ENCODE assay signal across 15 cellular contexts in the genomic region with DNA sequence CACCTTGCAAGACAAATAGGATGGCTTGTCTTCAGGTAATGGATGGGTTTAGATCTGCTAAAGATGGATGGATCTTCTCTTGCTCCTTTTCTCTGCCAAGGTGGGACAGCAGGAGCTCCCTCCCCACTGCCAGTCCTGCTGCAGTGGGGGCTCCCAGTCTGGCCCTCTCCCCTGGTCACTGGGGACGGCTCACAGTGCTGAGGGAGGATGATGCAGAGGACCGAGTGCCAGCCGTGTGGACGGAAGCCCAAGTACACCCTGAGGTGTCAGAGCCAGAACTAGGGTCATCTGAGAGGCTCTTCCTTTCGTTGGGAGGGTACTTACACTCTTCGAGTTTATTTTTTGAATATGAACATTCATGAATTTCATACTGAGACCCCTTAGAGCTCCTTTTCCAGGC. TPM values are rescaled to one million over a fixed set of nuclear protein-coding genes. Genes with fewer than 3 reads are reported as not detected.
DNase-seq lines count a peak whose midpoint lies in the region; ATAC-seq and TF ChIP-seq lines count a peak whose summit lies in the region.
"Had no signal": no experiment of that assay in that cellular context is flagged by ENCODE, and none has a peak within 500 bp of the region (broad histone marks: within the 10 kb centered on the region; RNA-seq: fewer than 3 reads in every experiment).

No MANE protein-coding gene starts in this region.

- CTCF ChIA-PET in activated CD8-positive, alpha-beta T cell treated with anti-CD3 and anti-CD28 coated beads for 36 hours (lab: Charles Lee): interaction anchor here (1.3 to 10.9 kb wide), 3 partner anchors 21 to 92 kb away, joined by 3 to 83 read pairs (median 6); no protein-coding TSS in a partner anchor

- H2AK5ac ChIP-seq in H9 (ENCODE audit: insufficient read length, low read length): no peak overlapping the region

- no peaks in the 10 kb centered on the region for H3K79me1 ChIP-seq in H9 (ENCODE audit: insufficient read depth, low read depth, low read length, poor library complexity, severe bottlenecking)

- no peaks in the 10 kb centered on the region for H3K27me3 Mint-ChIP-seq in activated CD8-positive, alpha-beta T cell treated with anti-CD3 and anti-CD28 coated beads for 36 hours
- H3K27me3 Mint-ChIP-seq in naive B cell (no peaks in the 10 kb centered on the region), type B pancreatic cell (peaks cover 3% of the 10 kb centered on the region), H9 (ENCODE audit: low read depth) (peaks cover 12% of the 10 kb centered on the region)

- H3K27me3 ChIP-seq in right atrium auricular region (no peaks in the 10 kb centered on the region), H9 (ENCODE audit: insufficient read depth, low read length) (no peaks in the 10 kb centered on the region)

- H4K91ac ChIP-seq in H9 (ENCODE audit: insufficient read length, low read depth, low read length): no peak overlapping the region

- DNase-seq in right atrium auricular region (ENCODE audit: low spot score): no peak
- DNase-seq in Right ventricle myocardium inferior (ENCODE audit: missing footprints): no peak
- no peak for DNase-seq in activated CD8-positive, alpha-beta T cell treated with anti-CD3 and anti-CD28 coated beads for 36 hours
- DNase-seq in naive B cell: no peak
- no peak for DNase-seq in type B pancreatic cell (ENCODE audit: extremely low spot score, unreplicated experiment)
- no peak for DNase-seq in H9
- DNase-seq in NCI-H446 (lab: John Stamatoyannopoulos, UW): no peak
- DNase-seq: activated CD4-positive, alpha-beta T cell treated with anti-CD3 and anti-CD28 coated beads for 4 hours; activated naive CD4-positive, alpha-beta T cell treated with Interleukin-2 at 50 U/mL for 16 hours; mucosa of descending colon; NCI-H1105; NCI-H2227 treated with DMSO at 0.1 percent for 48 hours; PC-3; SW 1271 had no signal

- H2BK120ac ChIP-seq in H9 (ENCODE audit: low read depth, low read length, poor library complexity, severe bottlenecking): no peak overlapping the region

- H3K18ac ChIP-seq in H9 (ENCODE audit: insufficient read length, low read depth, low read length): no peak overlapping the region

- no peak overlapping the region for H2AFZ ChIP-seq in H9 (ENCODE audit: low read length)

- H4K5ac ChIP-seq in H9 (ENCODE audit: insufficient read length, low read depth, low read length): no peak overlapping the region

- H3K27ac ChIP-seq in right atrium auricular region: peak overlapping the region; percentile 12 to 30
- no peak overlapping the region for H3K27ac ChIP-seq in H9 (ENCODE audit: insufficient read length, low read depth, low read length)

- H3K4me1 Mint-ChIP-seq in activated CD8-positive, alpha-beta T cell treated with anti-CD3 and anti-CD28 coated beads for 36 hours (ENCODE audit: low read depth): peaks cover 85% of the 10 kb centered on the region
- H3K4me1 Mint-ChIP-seq in naive B cell (peaks cover 79 to 97% (median 90%) of the 10 kb centered on the region in 3 donors), type B pancreatic cell (ENCODE audit: unreplicated experiment) (peaks cover 17% of the 10 kb centered on the region), H9 (peaks cover 14 to 19% of the 10 kb centered on the region in 2 experiments)

- peak overlapping the region; percentile 73 for H3K27ac Mint-ChIP-seq in activated CD8-positive, alpha-beta T cell treated with anti-CD3 and anti-CD28 coated beads for 36 hours
- H3K27ac Mint-ChIP-seq in naive B cell (peak overlapping the region; percentile 80 to 99 (median 92)), type B pancreatic cell (peak overlapping the region; percentile 25), H9 (no peak overlapping the region)

- no peak overlapping the region for H3K56ac ChIP-seq in H9 (ENCODE audit: insufficient read length, low read depth, low read length)

- peaks cover 10% of the 10 kb centered on the region for H3K36me3 ChIP-seq in right atrium auricular region

- no peaks in the 10 kb centered on the region for H3K9me3 Mint-ChIP-seq in activated CD8-positive, alpha-beta T cell treated with anti-CD3 and anti-CD28 coated beads for 36 hours
- no peaks in the 10 kb centered on the region for H3K9me3 Mint-ChIP-seq in naive B cell
- H3K9me3 Mint-ChIP-seq in type B pancreatic cell: no peaks in the 10 kb centered on the region
- no peaks in the 10 kb centered on the region for H3K9me3 Mint-ChIP-seq in H9

- no peak overlapping the region for H3K14ac ChIP-seq in H9 (ENCODE audit: insufficient read depth, low read length)

- peaks cover 0 to 93% of the 10 kb centered on the region in 2 donors for H3K4me1 ChIP-seq in right atrium auricular region
- peaks cover 2% of the 10 kb centered on the region; the same call in 1 of the 2 replicates for H3K4me1 ChIP-seq in H9 (ENCODE audit: insufficient read depth, low read length)

- H2BK15ac ChIP-seq in H9 (ENCODE audit: low read depth, low read length): no peak overlapping the region

- peaks cover 59% of the 10 kb centered on the region for H3K36me3 Mint-ChIP-seq in activated CD8-positive, alpha-beta T cell treated with anti-CD3 and anti-CD28 coated beads for 36 hours (ENCODE audit: low read depth)
- H3K36me3 Mint-ChIP-seq in naive B cell: peaks cover 28 to 31% of the 10 kb centered on the region in 2 donors
- no peaks in the 10 kb centered on the region for H3K36me3 Mint-ChIP-seq in type B pancreatic cell
- peaks cover 0 to 2% (median 0%) of the 10 kb centered on the region in 3 experiments; a peak in 1 of 7 replicates for H3K36me3 Mint-ChIP-seq in H9 (ENCODE audit: insufficient read depth in 1 of 3, low read depth in 3 of 3)

- no peak overlapping the region for H2BK12ac ChIP-seq in H9 (ENCODE audit: insufficient read length, low read depth, low read length)

- no peaks in the 10 kb centered on the region for H3K23me2 ChIP-seq in H9 (ENCODE audit: insufficient read length, low read depth, low read length, poor library complexity, severe bottlenecking)

- H3K4me2 ChIP-seq in H9 (ENCODE audit: insufficient read depth, insufficient read length, low read length): no peak overlapping the region

- no peaks in the 10 kb centered on the region for H4K20me1 ChIP-seq in H9 (ENCODE audit: control insufficient read depth, insufficient read depth, insufficient read length)

- no CpG with 5 or more reads among the region's 6 CpGs for WGBS in H9 (ENCODE audit: extremely low coverage, insufficient read length, low lambda C conversion rate)

- H3K9me3 ChIP-seq in right atrium auricular region: no peaks in the 10 kb centered on the region
- no peaks in the 10 kb centered on the region for H3K9me3 ChIP-seq in H9 (ENCODE audit: control insufficient read depth, low read depth, low read length)
- H3K9me3 ChIP-seq: mucosa of descending colon had no signal

- no peak overlapping the region for H2BK20ac ChIP-seq in H9 (ENCODE audit: low read depth, low read length, poor library complexity, severe bottlenecking)

- no peak overlapping the region for H4K8ac ChIP-seq in H9 (replicated peaks; ENCODE audit: insufficient read length, low read depth, low read length)

- intact Hi-C loops in Right ventricle myocardium inferior (cut with DNase I): no loop called here
- intact Hi-C loops in activated CD8-positive, alpha-beta T cell treated with anti-CD3 and anti-CD28 coated beads for 36 hours (cut with micrococcal nuclease): no loop called here

- no peak overlapping the region for H3K9ac ChIP-seq in H9 (ENCODE audit: extremely low read depth, insufficient read length, low read length)

- H3K4me3 Mint-ChIP-seq in activated CD8-positive, alpha-beta T cell treated with anti-CD3 and anti-CD28 coated beads for 36 hours: no peak overlapping the region
- H3K4me3 Mint-ChIP-seq in naive B cell (peak overlapping the region; percentile 59 to 90 (median 83)), type B pancreatic cell (no peak overlapping the region), H9 (no peak overlapping the region)

- no peak for TF ChIP-seq CTCF in right atrium auricular region (IDR thresholded peaks at IDR 0.05)
- TF ChIP-seq CTCF in activated CD8-positive, alpha-beta T cell treated with anti-CD3 and anti-CD28 coated beads for 36 hours (IDR thresholded peaks at IDR 0.05): no peak
- no peak for TF ChIP-seq CTCF in type B pancreatic cell (conservative IDR thresholded peaks at IDR 0.05)
- TF ChIP-seq CTCF in H9 (conservative IDR thresholded peaks at IDR 0.05): no peak

- H2BK5ac ChIP-seq in H9 (ENCODE audit: insufficient read length, low read length): no peak overlapping the region

- H3K23ac ChIP-seq in H9 (ENCODE audit: insufficient read length, low read depth, low read length): no peak overlapping the region

- no peak overlapping the region for H3T11ph ChIP-seq in H9 (ENCODE audit: low read length)

- ATAC-seq in Right ventricle myocardium inferior (no peak), naive B cell (ENCODE audit: low read depth in 2 of 2) (no peak), HG03039 (IDR thresholded peaks at IDR 0.05; ENCODE audit: unreplicated experiment) (no peak)
- no peak for ATAC-seq in activated CD8-positive, alpha-beta T cell treated with anti-CD3 and anti-CD28 coated beads for 36 hours
- ATAC-seq: mucosa of descending colon, PC-3 had no signal

- no peaks in the 10 kb centered on the region for H3K79me2 ChIP-seq in H9 (ENCODE audit: insufficient read depth, low read length)

- POLR2A ChIA-PET in activated CD8-positive, alpha-beta T cell treated with anti-CD3 and anti-CD28 coated beads for 36 hours (lab: Charles Lee): interaction anchor here (0.7 to 1.2 kb wide), 2 partner anchors 22 to 444 kb away, joined by 3 read pairs; no protein-coding TSS in a partner anchor

- no peak overlapping the region for H3K4ac ChIP-seq in H9 (ENCODE audit: low read depth, low read length)

- H3K4me3 ChIP-seq in right atrium auricular region: no peak overlapping the region
- H3K4me3 ChIP-seq: mucosa of descending colon had no signal

RNA-seq across cellular contexts. Expression of a gene that starts 5.7 kb away (rescaled TPM):
- total RNA-seq in right atrium auricular region: 100 to 1,000 TPM; 185 to 202 TPM
- 181 TPM for total RNA-seq in Right ventricle myocardium inferior
- total RNA-seq in activated CD8-positive, alpha-beta T cell treated with anti-CD3 and anti-CD28 coated beads for 36 hours: 10 to 100 TPM; 33.0 to 34.5 TPM
- polyA plus RNA-seq in naive B cell (ENCODE audit: low read depth in 6 of 6): 100 to 1,000 TPM in 3 of 6 donors, 10 to 100 TPM in 3; 76.4 to 143 (median 98.1) TPM
- total RNA-seq in type B pancreatic cell (ENCODE audit: low replicate concordance): 11.2 and 24.3 TPM in 2 replicates
- total RNA-seq in H9 (2021): 5.3 and 6.0 TPM in 2 replicates

RNA-seq across cellular contexts. Expression of a gene that starts 34.8 kb away (rescaled TPM):
- total RNA-seq in right atrium auricular region: 10 to 100 TPM; 21.5 to 36.4 TPM
- total RNA-seq in Right ventricle myocardium inferior: 28.4 TPM
- 10 to 100 TPM; 13.3 to 13.7 TPM for total RNA-seq in activated CD8-positive, alpha-beta T cell treated with anti-CD3 and anti-CD28 coated beads for 36 hours
- polyA plus RNA-seq in naive B cell (ENCODE audit: low read depth in 6 of 6): 10 to 100 TPM; 37.6 to 74.5 (median 53.4) TPM
- total RNA-seq in type B pancreatic cell (ENCODE audit: low replicate concordance): 38.1 and 51.3 TPM in 2 replicates
- total RNA-seq in H9 (2021): 25.9 and 27.8 TPM in 2 replicates

Comparison
In these comparisons a context has a peak if more than half of its experiments do, and no peak if none do; other contexts are left out.
1. H3K27ac Mint-ChIP-seq: peak in activated CD8-positive, alpha-beta T cell treated with anti-CD3 and anti-CD28 coated beads for 36 hours (single experiment), naive B cell (6 of 6) and type B pancreatic cell (single experiment); none in H9 (0 of 3).
2. H3K4me3 Mint-ChIP-seq: peak in naive B cell (8 of 8); none in activated CD8-positive, alpha-beta T cell treated with anti-CD3 and anti-CD28 coated beads for 36 hours (single experiment), type B pancreatic cell (single experiment) and H9 (0 of 2).